ENCODE assay signal across 27 cellular contexts in genomic region chr9:101326035-101326434, GRCh38. TPM values are rescaled to one million over a fixed set of nuclear protein-coding genes. Genes with fewer than 3 reads are reported as not detected.
"Had no signal": no experiment of that assay in that cellular context is flagged by ENCODE, and none has a peak within 500 bp of the region (broad histone marks: within the 10 kb centered on the region; RNA-seq: fewer than 3 reads in every experiment).

No MANE protein-coding gene starts in this region.

- FAIRE-seq: endothelial cell of umbilical vein, TTC549 had no signal

- DNase-seq: activated CD4-positive, alpha-beta T cell treated with anti-CD3 and anti-CD28 coated beads, Interleukin-2, amount 10 ng/mL, durations not matched to agents 24 days and 14 days; activated CD4-positive, CD25-positive, alpha-beta regulatory T cell; activated CD8-positive, alpha-beta memory T cell treated with anti-CD3 and anti-CD28 coated beads, Interleukin-2, amount 50 U/mL, for 48 hours; activated CD8-positive, alpha-beta T cell treated with anti-CD3 and anti-CD28 coated beads, Interleukin-2, amount 10 ng/mL, durations not matched to agents 7 days and 5 days; activated gamma-delta T cell; activated naive CD8-positive, alpha-beta T cell treated with anti-CD3 and anti-CD28 coated beads for 36 hours; activated T-cell treated with anti-CD3 and anti-CD28 coated beads, Interleukin-2, amount 50 U/mL, for 72 hours; amygdala; cortex of kidney; effector CD4-positive, alpha-beta T cell; esophagus squamous epithelium; hippocampal formation; ovary; stimulated activated CD4-positive, alpha-beta T cell treated with anti-CD3 and anti-CD28 coated beads, Interleukin-12 subunit alpha, Interleukin-12 subunit beta, amount 100 ng/mL, for 4 hours; stimulated activated CD4-positive, alpha-beta T cell treated with anti-CD3 and anti-CD28 coated beads, Interleukin-2, amount 100 ng/mL, for 24 hours; stomach; testis had no signal

- H3K4me2 ChIP-seq: neural progenitor cell had no signal

- H2AFZ ChIP-seq: neural progenitor cell had no signal

- H3K27me3 Mint-ChIP-seq: brain had no signal

- H3K4me1 ChIP-seq: esophagus squamous epithelium, neural progenitor cell, testis had no signal

- H3K27ac ChIP-seq: esophagus squamous epithelium, neural progenitor cell, ovary, testis had no signal

- H3K9ac ChIP-seq: neural progenitor cell had no signal

- H3K36me3 Mint-ChIP-seq: activated naive CD8-positive, alpha-beta T cell treated with anti-CD3 and anti-CD28 coated beads for 36 hours; brain; mesothelial cell of epicardium; neural progenitor cell had no signal

- H3K4me1 Mint-ChIP-seq: activated CD4-positive, alpha-beta T cell treated with anti-CD3 and anti-CD28 coated beads, Interleukin-2, amount 10 ng/mL, durations not matched to agents 24 days and 14 days; activated naive CD8-positive, alpha-beta T cell treated with anti-CD3 and anti-CD28 coated beads for 36 hours; brain; neural progenitor cell had no signal

- H3K27me3 ChIP-seq: esophagus squamous epithelium, neural progenitor cell, ovary, stomach, testis had no signal

- H3K36me3 ChIP-seq: esophagus squamous epithelium, neural progenitor cell, ovary, stomach had no signal

- H3K27ac Mint-ChIP-seq: activated CD4-positive, alpha-beta T cell treated with anti-CD3 and anti-CD28 coated beads, Interleukin-2, amount 10 ng/mL, durations not matched to agents 24 days and 14 days; activated CD8-positive, alpha-beta T cell treated with anti-CD3 and anti-CD28 coated beads, Interleukin-2, amount 10 ng/mL, durations not matched to agents 7 days and 5 days; activated naive CD8-positive, alpha-beta T cell treated with anti-CD3 and anti-CD28 coated beads for 36 hours; activated T-cell treated with anti-CD3 and anti-CD28 coated beads, Interleukin-2, amount 50 U/mL, for 72 hours; mesothelial cell of epicardium; neural progenitor cell had no signal

- ATAC-seq: activated CD8-positive, alpha-beta T cell treated with anti-CD3 and anti-CD28 coated beads, Interleukin-2, amount 10 ng/mL, durations not matched to agents 7 days and 5 days; activated T-cell treated with anti-CD3 and anti-CD28 coated beads, Interleukin-2, amount 50 U/mL, for 72 hours had no signal

- H3K4me3 Mint-ChIP-seq: activated CD4-positive, alpha-beta T cell treated with anti-CD3 and anti-CD28 coated beads, Interleukin-2, amount 10 ng/mL, durations not matched to agents 24 days and 14 days; activated CD8-positive, alpha-beta T cell treated with anti-CD3 and anti-CD28 coated beads, Interleukin-2, amount 10 ng/mL, durations not matched to agents 7 days and 5 days; activated naive CD8-positive, alpha-beta T cell treated with anti-CD3 and anti-CD28 coated beads for 36 hours; activated T-cell treated with anti-CD3 and anti-CD28 coated beads, Interleukin-2, amount 50 U/mL, for 72 hours; brain; mesothelial cell of epicardium; neural progenitor cell had no signal

- H3K9me3 Mint-ChIP-seq: activated CD4-positive, alpha-beta T cell treated with anti-CD3 and anti-CD28 coated beads, Interleukin-2, amount 10 ng/mL, durations not matched to agents 24 days and 14 days had no signal

- H3K4me3 ChIP-seq: esophagus squamous epithelium, lung, neural progenitor cell, ovary, stomach, testis had no signal

- H3K9me3 ChIP-seq: esophagus squamous epithelium, ovary, testis had no signal

RNA-seq across cellular contexts. Expression of gene BAAT, which starts 58.8 kb away (rescaled TPM):
- total RNA-seq: activated CD4-positive, alpha-beta T cell treated with anti-CD3 and anti-CD28 coated beads, Interleukin-2, amount 10 ng/mL, durations not matched to agents 24 days and 14 days; activated CD8-positive, alpha-beta T cell treated with anti-CD3 and anti-CD28 coated beads, Interleukin-2, amount 10 ng/mL, durations not matched to agents 7 days and 5 days; endothelial cell of umbilical vein; esophagus squamous epithelium; glomerular endothelial cell; kidney epithelial cell; T-helper 2 cell treated with Interferon-gamma antibody and Interleukin-4, amounts not matched to agents 100 ng/mL and 5 ng/mL, for 36 hours; urinary bladder had no signal
- polyA plus RNA-seq: ovary, stomach had no signal
